In genomic region chr14:66918527-66918926, GRCh38 we compare ENCODE assay signal across 27 cellular contexts.
"Had no signal": no experiment of that assay in that cellular context is flagged by ENCODE, and none has a peak within 500 bp of the region (broad histone marks: within the 10 kb centered on the region; RNA-seq: fewer than 3 reads in every experiment).

No MANE protein-coding gene starts in this region.

- H3K27me3 Mint-ChIP-seq: naive thymus-derived CD4-positive, alpha-beta T cell; natural killer cell treated with Interleukin-12 subunit alpha and Interleukin-12 subunit beta and Interleukin-15 and Interleukin-18, amount 100 ng/mL, for 72 hours; stimulated activated naive CD8-positive, alpha-beta T cell treated with anti-CD3 and anti-CD28 coated beads, Interleukin-15, Interleukin-2, amounts not matched to agents 100 ng/mL and 50 ng/mL, for 24 hours; type B pancreatic cell had no signal

- DNase-seq: hippocampal formation; immature natural killer cell; left ventricle myocardium inferior; midbrain; mucosa of descending colon; naive thymus-derived CD4-positive, alpha-beta T cell; nucleus accumbens; pancreas; posterior cingulate gyrus; retina; right cardiac atrium; sigmoid colon; small intestine; spleen; stimulated activated CD4-positive, alpha-beta T cell treated with anti-CD3 and anti-CD28 coated beads, Interleukin-4, amount 100 ng/mL, for 24 hours; stimulated activated naive CD4-positive, alpha-beta T cell; uterus had no signal

- H3K9me3 ChIP-seq: mucosa of descending colon, pancreas, prostate gland, uterus had no signal

- H3K27ac ChIP-seq: left ventricle myocardium inferior, pancreas, prostate gland, sigmoid colon, spleen, suprapubic skin, tibial nerve, uterus had no signal

- FAIRE-seq: islet of Langerhans, pancreas, small intestine had no signal

- H3K4me1 ChIP-seq: left ventricle myocardium inferior, pancreas, prostate gland, sigmoid colon, spleen, suprapubic skin, tibial nerve, uterus had no signal

- H3K9me3 Mint-ChIP-seq: natural killer cell treated with Interleukin-12 subunit alpha and Interleukin-12 subunit beta and Interleukin-15 and Interleukin-18, amount 100 ng/mL, for 72 hours had no signal

- H3K4me3 Mint-ChIP-seq: immature natural killer cell; naive thymus-derived CD4-positive, alpha-beta T cell; natural killer cell treated with Interleukin-12 subunit alpha and Interleukin-12 subunit beta and Interleukin-15 and Interleukin-18, amount 100 ng/mL, for 72 hours; neural crest cell; stimulated activated effector memory CD8-positive, alpha-beta T cell treated with anti-CD3 and anti-CD28 coated beads, Interleukin-12 subunit alpha, Interleukin-12 subunit beta, amount 100 ng/mL, for 72 hours; stimulated activated naive CD8-positive, alpha-beta T cell treated with anti-CD3 and anti-CD28 coated beads, Interleukin-15, Interleukin-2, amounts not matched to agents 100 ng/mL and 50 ng/mL, for 24 hours; type B pancreatic cell had no signal

- H3K27me3 ChIP-seq: pancreas, sigmoid colon, spleen, suprapubic skin, tibial nerve, uterus had no signal

- H3K36me3 ChIP-seq: prostate gland, uterus had no signal

- H3K4me3 ChIP-seq: left ventricle myocardium inferior, lung, mucosa of descending colon, pancreas, prostate gland, sigmoid colon, spleen, suprapubic skin, tibial nerve, uterus had no signal

- ATAC-seq: mucosa of descending colon; naive thymus-derived CD4-positive, alpha-beta T cell; natural killer cell treated with Interleukin-12 subunit alpha and Interleukin-12 subunit beta and Interleukin-15 and Interleukin-18, amount 100 ng/mL, for 72 hours; pancreas; right cardiac atrium; stimulated activated effector memory CD8-positive, alpha-beta T cell treated with anti-CD3 and anti-CD28 coated beads, Interleukin-12 subunit alpha, Interleukin-12 subunit beta, amount 100 ng/mL, for 72 hours had no signal

- H3K27ac Mint-ChIP-seq: immature natural killer cell; naive thymus-derived CD4-positive, alpha-beta T cell; natural killer cell treated with Interleukin-12 subunit alpha and Interleukin-12 subunit beta and Interleukin-15 and Interleukin-18, amount 100 ng/mL, for 72 hours; stimulated activated effector memory CD8-positive, alpha-beta T cell treated with anti-CD3 and anti-CD28 coated beads, Interleukin-12 subunit alpha, Interleukin-12 subunit beta, amount 100 ng/mL, for 72 hours; stimulated activated naive CD8-positive, alpha-beta T cell treated with anti-CD3 and anti-CD28 coated beads, Interleukin-15, Interleukin-2, amounts not matched to agents 100 ng/mL and 50 ng/mL, for 24 hours; type B pancreatic cell had no signal

- H3K4me1 Mint-ChIP-seq: immature natural killer cell; naive thymus-derived CD4-positive, alpha-beta T cell; neural crest cell; stimulated activated effector memory CD8-positive, alpha-beta T cell treated with anti-CD3 and anti-CD28 coated beads, Interleukin-12 subunit alpha, Interleukin-12 subunit beta, amount 100 ng/mL, for 72 hours had no signal
